In the genomic region with DNA sequence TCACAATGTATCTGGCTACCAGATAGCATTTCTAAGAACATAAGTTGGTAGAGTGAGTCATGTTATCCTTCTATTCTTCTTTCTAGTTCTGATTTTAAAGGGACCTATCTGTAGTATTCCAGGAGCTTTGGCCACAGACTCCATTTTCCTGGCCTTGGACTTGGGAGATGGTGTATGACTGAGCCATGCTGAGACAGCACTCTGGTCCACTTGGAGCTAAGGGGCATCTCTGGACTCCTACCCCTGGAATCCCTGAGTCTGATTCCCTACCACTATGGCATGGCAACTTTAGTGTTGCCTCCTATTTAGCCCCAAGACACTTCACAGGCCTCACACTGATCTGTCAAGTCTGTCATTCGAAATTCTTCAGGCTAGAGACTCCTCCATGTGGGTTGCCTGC, we compare ENCODE assay signal across 18 cellular contexts. TPM values are rescaled to one million over a fixed set of nuclear protein-coding genes. Genes with fewer than 3 reads are reported as not detected.
DNase-seq lines count a peak whose midpoint lies in the region; ATAC-seq, FAIRE-seq and TF ChIP-seq lines count a peak whose summit lies in the region.
"Had no signal": no experiment of that assay in that cellular context is flagged by ENCODE, and none has a peak within 500 bp of the region (broad histone marks: within the 10 kb centered on the region; RNA-seq: fewer than 3 reads in every experiment).

No MANE protein-coding gene starts in this region.

- 100% methylated on average over 1 of the region's 1 CpG for WGBS in HepG2 (ENCODE audit: low lambda C conversion rate)

- peaks cover 78% of the 10 kb centered on the region for H3K4me1 ChIP-seq in HepG2 (ENCODE audit: insufficient read depth, low read length)

- POLR2A ChIA-PET in HepG2 (lab: Yijun Ruan, JAX): interaction anchor here (1.2 to 5.3 kb wide), 13 partner anchors 9 to 120 kb away, joined by 3 to 116 read pairs (median 31); a partner anchor contains a TSS
- POLR2A ChIA-PET in RWPE1 (lab: Yijun Ruan, JAX; ENCODE audit: low non-redundant PET): no interaction called here

- in situ Hi-C loops in HepG2 (cut with HindIII; ENCODE audit: extremely low pct_ligation_motif_present, low pct_unique_long_range_greater_than_20kb): loop anchor here (10.0 kb wide), 1 partner anchor 209 kb away; a partner anchor contains a TSS

- FAIRE-seq in bronchial epithelial cell (lab: Jason Lieb, UNC): no peak
- no peak for FAIRE-seq in HepG2 (lab: Jason Lieb, UNC)
- FAIRE-seq: GM12891 had no signal

- no peak overlapping the region for H2AFZ ChIP-seq in HepG2 (ENCODE audit: low read length)

- no peaks in the 10 kb centered on the region for H4K20me1 ChIP-seq in HepG2 (ENCODE audit: insufficient read depth, low read length)
- H4K20me1 ChIP-seq: BLaER1 had no signal

- TF ChIP-seq RAD21 in HepG2 (CRISPR knock-in tag; IDR thresholded peaks at IDR 0.05): no peak

- DNase-seq in NCI-H2029 treated with DMSO at 0.1 percent for 48 hours (lab: John Stamatoyannopoulos, UW) (peak; percentile 41), NCI-H2029 (lab: John Stamatoyannopoulos, UW) (no peak), bronchial epithelial cell (ENCODE audit: low read depth) (peak; percentile 17), HepG2 (ENCODE audit: low spot score) (no peak), RWPE1 (ENCODE audit: low spot score) (no peak)
- no peak for DNase-seq in activated naive CD4-positive, alpha-beta T cell treated with anti-CD3 and anti-CD28 coated beads, Interleukin-2, amount 50 U/mL, for 72 hours (ENCODE audit: low spot score in 2 of 2)
- DNase-seq: GF-D8, GOT3, IMR-90, Karpas-422, NCI-H187 treated with DMSO at 0.1 percent for 48 hours, SK-N-SH had no signal

- peaks cover 14% of the 10 kb centered on the region; the same call in 1 of the 2 replicates for H3K9me3 ChIP-seq in HepG2 (ENCODE audit: low read length)
- H3K9me3 ChIP-seq: SK-N-SH had no signal

- H3K9me3 Mint-ChIP-seq in activated naive CD4-positive, alpha-beta T cell treated with anti-CD3 and anti-CD28 coated beads, Interleukin-2, amount 50 U/mL, for 72 hours: peaks cover 3 to 8% of the 10 kb centered on the region in 2 donors

- H3K9ac ChIP-seq in HepG2 (ENCODE audit: insufficient read depth, low read depth, low read length): peak overlapping the region; percentile 26; the same call in 1 of the 2 replicates
- H3K9ac ChIP-seq: BLaER1, SK-N-SH had no signal

- H3K4me2 ChIP-seq in HepG2 (ENCODE audit: low read depth, low read length): no peak overlapping the region
- H3K4me2 ChIP-seq: BLaER1, SK-N-SH had no signal

- CTCF ChIA-PET in HepG2 (lab: Yijun Ruan, JAX; ENCODE audit: low intra/inter-chr PET ratio, low total read pairs) (no interaction called here), RWPE1 (lab: Yijun Ruan, JAX) (interaction anchor here (0.9 to 2.6 kb wide), 2 partner anchors 14 to 724 kb away, joined by 4 to 11 read pairs; no protein-coding TSS in a partner anchor)

- H3K36me3 Mint-ChIP-seq in activated naive CD4-positive, alpha-beta T cell treated with anti-CD3 and anti-CD28 coated beads, Interleukin-2, amount 50 U/mL, for 72 hours: peaks cover 0 to 9% of the 10 kb centered on the region in 2 donors

- no peak overlapping the region for H3K4me3 ChIP-seq in bronchial epithelial cell (ENCODE audit: low read depth, low read length)
- H3K4me3 ChIP-seq in HepG2 (replicated peaks in 1 of 3; ENCODE audit: insufficient read depth in 1 of 3, low read depth in 2 of 3, low read length in 3 of 3): no peak overlapping the region
- H3K4me3 ChIP-seq: BLaER1 had no signal

- BruUV-seq in HepG2 (replicated peaks; lab: Mats Ljungman, UMichigan): no TSS peak

- H3K36me3 ChIP-seq in bronchial epithelial cell (ENCODE audit: control insufficient read depth, insufficient read depth, low read length): no peaks in the 10 kb centered on the region
- 0 out of 5 replicates have a peak, but pooled peaks cover 0 to 1% of the 10 kb centered on the region in 2 experiments for H3K36me3 ChIP-seq in HepG2 (replicated peaks in 1 of 2; ENCODE audit: control insufficient read depth in 1 of 2, insufficient read depth in 2 of 2, low read length in 2 of 2)
- H3K36me3 ChIP-seq: BLaER1 had no signal

- TF ChIP-seq EP300 in HepG2 (IDR thresholded peaks at IDR 0.05; ENCODE audit: low read depth in 2 of 2, low read length in 2 of 2): no peak
- TF ChIP-seq EP300 in HepG2 (CRISPR knock-in tag; IDR thresholded peaks at IDR 0.05; ENCODE audit: borderline replicate concordance): no peak

- H3K27ac Mint-ChIP-seq in activated naive CD4-positive, alpha-beta T cell treated with anti-CD3 and anti-CD28 coated beads, Interleukin-2, amount 50 U/mL, for 72 hours: no peak overlapping the region

- no peak for ATAC-seq in HepG2
- ATAC-seq in GM18870 (IDR thresholded peaks at IDR 0.05; ENCODE audit: unreplicated experiment): no peak
- ATAC-seq in HG03520 (IDR thresholded peaks at IDR 0.05; ENCODE audit: unreplicated experiment): no peak
- no peak for ATAC-seq in activated naive CD4-positive, alpha-beta T cell treated with anti-CD3 and anti-CD28 coated beads, Interleukin-2, amount 50 U/mL, for 72 hours
- ATAC-seq: Panc1 had no signal

- TF ChIP-seq CTCF in bronchial epithelial cell (IDR thresholded peaks at IDR 0.05; ENCODE audit: insufficient read depth, low read length, severe bottlenecking) (no peak), HepG2 (CRISPR knock-in tag; IDR thresholded peaks at IDR 0.05) (no peak), RWPE1 (conservative IDR thresholded peaks at IDR 0.05; ENCODE audit: low read depth) (no peak)

- no peak for TF ChIP-seq POLR2A in HepG2 (IDR thresholded peaks at IDR 0.05; ENCODE audit: insufficient read depth in 1 of 2, low read depth in 2 of 2, low read length in 2 of 2)

- H3K27me3 ChIP-seq in bronchial epithelial cell (ENCODE audit: control insufficient read depth, insufficient read depth, low read length) (no peaks in the 10 kb centered on the region), HepG2 (ENCODE audit: control insufficient read depth in 1 of 2, insufficient read depth in 2 of 2, low read length in 2 of 2) (no peaks in the 10 kb centered on the region)
- H3K27me3 ChIP-seq: BLaER1 had no signal

- no peaks in the 10 kb centered on the region for H3K79me2 ChIP-seq in HepG2 (ENCODE audit: insufficient read depth, low read length)

- intact Hi-C loops in HepG2 (cut with micrococcal nuclease; ENCODE audit: unreplicated experiment): no loop called here

- H3K27ac ChIP-seq in HepG2 (ENCODE audit: extremely low read length, insufficient read depth, low read length) (peak overlapping the region; percentile 97), RWPE1 (no peak overlapping the region)
- H3K27ac ChIP-seq: BLaER1 had no signal

TF ChIP-seq in HepG2, 621 proteins besides CTCF, POLR2A, EP300 and RAD21:
- 0 out of 2 replicates have a peak, but pooled peaks have one; percentile 61 for TF ChIP-seq PAX8 (CRISPR knock-in tag; IDR thresholded peaks at IDR 0.05; ENCODE audit: borderline replicate concordance)
- TF ChIP-seq ZFP90 (CRISPR knock-in tag; IDR thresholded peaks at IDR 0.05; ENCODE audit: borderline replicate concordance): peak; percentile 4; the same call in 1 of the 2 replicates
- TF ChIP-seq, protein P1, sequence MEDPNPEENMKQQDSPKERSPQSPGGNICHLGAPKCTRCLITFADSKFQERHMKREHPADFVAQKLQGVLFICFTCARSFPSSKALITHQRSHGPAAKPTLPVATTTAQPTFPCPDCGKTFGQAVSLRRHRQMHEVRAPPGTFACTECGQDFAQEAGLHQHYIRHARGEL (CRISPR knock-in tag; IDR thresholded peaks at IDR 0.05): no peak
- TF ChIP-seq, protein P2, sequence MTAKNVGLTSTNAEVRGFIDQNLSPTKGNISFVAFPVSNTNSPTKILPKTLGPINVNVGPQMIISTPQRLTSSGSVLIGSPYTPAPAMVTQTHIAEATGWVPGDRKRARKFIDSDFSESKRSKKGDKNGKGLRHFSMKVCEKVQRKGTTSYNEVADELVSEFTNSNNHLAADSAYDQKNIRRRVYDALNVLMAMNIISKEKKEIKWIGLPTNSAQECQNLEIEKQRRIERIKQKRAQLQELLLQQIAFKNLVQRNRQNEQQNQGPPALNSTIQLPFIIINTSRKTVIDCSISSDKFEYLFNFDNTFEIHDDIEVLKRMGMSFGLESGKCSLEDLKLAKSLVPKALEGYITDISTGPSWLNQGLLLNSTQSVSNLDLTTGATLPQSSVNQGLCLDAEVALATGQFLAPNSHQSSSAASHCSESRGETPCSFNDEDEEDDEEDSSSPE (CRISPR knock-in tag; IDR thresholded peaks at IDR 0.05): 0 out of 2 replicates have a peak, but pooled peaks have one; percentile 6

RNA-seq across cellular contexts. Expression of a gene that starts 58.8 kb away (rescaled TPM):
- total RNA-seq in bronchial epithelial cell: 0.13 and 0.26 TPM in 2 replicates
- total RNA-seq in HepG2 (2016; rRNA removed; fragmentation: Illumina TruSeq; extraction: Trizol): 0.71 and 1.0 TPM in 2 replicates
- 0.20 and 0.26 TPM in 2 replicates for total RNA-seq in HepG2 (2016; cell fraction: cytosol; rRNA removed; fragmentation: Illumina TruSeq; extraction: Trizol; ENCODE audit: low read depth)
- total RNA-seq in HepG2 (2016; cell fraction: insoluble cytoplasmic fraction; rRNA removed; fragmentation: Illumina TruSeq; extraction: Trizol): 0.45 and 0.77 TPM in 2 replicates
- 0.34 and 0.56 TPM in 2 replicates for total RNA-seq in HepG2 (2016; cell fraction: membrane; rRNA removed; fragmentation: Illumina TruSeq; extraction: Trizol)
- total RNA-seq in HepG2 (2016; cell fraction: nucleus; rRNA removed; fragmentation: Illumina TruSeq; extraction: Trizol): 0.78 and 0.97 TPM in 2 replicates
- polyA plus RNA-seq in HepG2 (2011; rRNA removed): 7.9 and 11.2 TPM in 2 replicates
- polyA plus RNA-seq in HepG2 (2011; cell fraction: cytosol; rRNA removed): 3.9 and 10.6 TPM in 2 replicates
- 4.2 and 7.6 TPM in 2 replicates for polyA plus RNA-seq in HepG2 (2011; cell fraction: nucleus; rRNA removed)
- 26.8 and 34.2 TPM in 2 replicates for polyA plus RNA-seq in HepG2 (2012)
- polyA plus RNA-seq in HepG2 (2016; cell fraction: cytosol; fragmentation: Illumina TruSeq; extraction: Trizol; ENCODE audit: low read depth): 0.07 and 0.18 TPM in 2 replicates
- 0.80 and 0.87 TPM in 2 replicates for polyA plus RNA-seq in HepG2 (2016; cell fraction: insoluble cytoplasmic fraction; fragmentation: Illumina TruSeq; extraction: Trizol; ENCODE audit: low read depth)
- polyA plus RNA-seq in HepG2 (2016; cell fraction: membrane; fragmentation: Illumina TruSeq; extraction: Trizol; ENCODE audit: low read depth): 0.22 and 0.24 TPM in 2 replicates
- 1.4 and 1.7 TPM in 2 replicates for polyA plus RNA-seq in HepG2 (2016; cell fraction: nucleus; fragmentation: Illumina TruSeq; extraction: Trizol; ENCODE audit: insufficient read depth, low read depth)
- 0.05 and 7.3 TPM in 2 replicates for polyA minus RNA-seq in HepG2 (2011; rRNA and poly(A)+ RNA removed; ENCODE audit: low replicate concordance)
- polyA minus RNA-seq in HepG2 (2011; cell fraction: cytosol; rRNA and poly(A)+ RNA removed): 5.0 and 10.0 TPM in 2 replicates
- polyA minus RNA-seq in HepG2 (2011; cell fraction: nucleus; rRNA and poly(A)+ RNA removed): 7.6 and 12.8 TPM in 2 replicates
- total RNA-seq in activated naive CD4-positive, alpha-beta T cell treated with anti-CD3 and anti-CD28 coated beads, Interleukin-2, amount 50 U/mL, for 72 hours: not detected
- total RNA-seq: A172, IMR-90 had no signal
- polyA plus RNA-seq: IMR-90 had no signal

Comparison
In these comparisons a context has a peak if more than half of its experiments do, and no peak if none do; other contexts are left out.
1. DNase-seq: peak in NCI-H2029 treated with DMSO at 0.1 percent for 48 hours (single experiment) and bronchial epithelial cell (single experiment); none in NCI-H2029 (single experiment), HepG2 (single experiment), RWPE1 (single experiment) and activated naive CD4-positive, alpha-beta T cell treated with anti-CD3 and anti-CD28 coated beads, Interleukin-2, amount 50 U/mL, for 72 hours (0 of 2).